In the genomic region with DNA sequence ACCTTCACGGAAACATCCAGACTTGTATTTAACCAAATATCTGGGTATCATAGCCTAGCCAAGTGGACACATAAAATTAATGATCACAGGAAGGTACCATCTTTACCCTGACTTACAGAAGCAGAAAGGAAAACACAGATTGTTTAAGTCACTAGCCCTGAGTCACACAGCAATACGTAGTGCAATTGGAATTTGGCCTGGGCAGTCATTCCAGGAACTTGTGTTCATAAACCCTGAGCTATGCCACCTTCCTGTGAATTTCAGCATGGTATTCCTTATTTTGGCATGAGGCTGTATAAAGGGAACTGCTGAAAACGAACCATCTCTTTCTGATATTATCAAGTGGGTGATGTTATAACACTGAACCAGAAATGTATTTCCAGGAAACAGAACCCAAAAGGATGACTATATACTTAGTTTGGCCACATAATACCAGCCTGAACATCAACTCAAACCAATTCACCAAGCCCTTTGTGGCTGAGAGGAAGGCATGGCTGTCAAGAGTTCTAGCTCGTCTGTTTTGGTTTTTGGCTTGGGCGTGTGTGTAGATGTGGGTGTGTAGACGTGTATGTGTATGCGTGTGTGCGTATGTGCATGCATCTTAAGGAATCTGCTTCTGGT, we compare ENCODE assay signal across 12 cellular contexts.
DNase-seq lines count a peak whose midpoint lies in the region; ATAC-seq and TF ChIP-seq lines count a peak whose summit lies in the region.
"Had no signal": no experiment of that assay in that cellular context is flagged by ENCODE, and none has a peak within 500 bp of the region (broad histone marks: within the 10 kb centered on the region; RNA-seq: fewer than 3 reads in every experiment).

No MANE protein-coding gene starts in this region.

- H3K27me3 ChIP-seq in brain microvascular endothelial cell (replicated peaks) (no peaks in the 10 kb centered on the region), aorta (ENCODE audit: control insufficient read depth in 1 of 2, insufficient read depth in 2 of 2, low read length in 1 of 2) (no peaks in the 10 kb centered on the region), right cardiac atrium (ENCODE audit: control insufficient read depth, insufficient read depth) (no peaks in the 10 kb centered on the region)

- H3K27ac ChIP-seq in brain microvascular endothelial cell (peak overlapping the region; percentile 29), aorta (ENCODE audit: low read depth in 1 of 2, low read length in 2 of 2) (peak overlapping the region in 1 of 2 donors; percentile 72), right cardiac atrium (ENCODE audit: low read length) (no peak overlapping the region)

- peak; percentile 40 for ATAC-seq in activated naive CD8-positive, alpha-beta T cell treated with anti-CD3 and anti-CD28 coated beads, Interleukin-2, amount 50 U/mL, for 24 hours
- ATAC-seq in aorta (ENCODE audit: low FRiP score), result peak; percentile 41
- ATAC-seq in right cardiac atrium, result no peak

- peaks cover 18% of the 10 kb centered on the region for H3K4me1 Mint-ChIP-seq in activated naive CD8-positive, alpha-beta T cell treated with anti-CD3 and anti-CD28 coated beads, Interleukin-2, amount 50 U/mL, for 24 hours
- H3K4me1 Mint-ChIP-seq in activated naive CD8-positive, alpha-beta T cell treated with anti-CD3 and anti-CD28 coated beads for 36 hours, result peaks cover 10% of the 10 kb centered on the region

- H3K27me3 Mint-ChIP-seq in activated naive CD8-positive, alpha-beta T cell treated with anti-CD3 and anti-CD28 coated beads, Interleukin-2, amount 50 U/mL, for 24 hours, result no peaks in the 10 kb centered on the region
- H3K27me3 Mint-ChIP-seq in activated naive CD8-positive, alpha-beta T cell treated with anti-CD3 and anti-CD28 coated beads for 36 hours, result peaks cover 4% of the 10 kb centered on the region

- no peak overlapping the region for H3K4me3 Mint-ChIP-seq in activated naive CD8-positive, alpha-beta T cell treated with anti-CD3 and anti-CD28 coated beads, Interleukin-2, amount 50 U/mL, for 24 hours
- no peak overlapping the region for H3K4me3 Mint-ChIP-seq in activated naive CD8-positive, alpha-beta T cell treated with anti-CD3 and anti-CD28 coated beads for 36 hours
- H3K4me3 Mint-ChIP-seq: T-helper 1 cell treated with Interleukin-12 subunit alpha and Interleukin-12 subunit beta and Interleukin-4 antibody, amounts not matched to agents 30 μg/mL and 1 μg/mL, for 36 hours had no signal

- no peak for DNase-seq in activated naive CD8-positive, alpha-beta T cell treated with anti-CD3 and anti-CD28 coated beads, Interleukin-2, amount 50 U/mL, for 24 hours
- no peak for DNase-seq in activated naive CD8-positive, alpha-beta T cell treated with anti-CD3 and anti-CD28 coated beads for 36 hours
- DNase-seq in brain microvascular endothelial cell (peak; percentile 85), kidney tubule cell (ENCODE audit: low spot score) (peak; percentile 96), aorta (no peak), DMS53 treated with DMSO at 0.1 percent for 48 hours (lab: John Stamatoyannopoulos, UW; ENCODE audit: unreplicated experiment) (no peak), right cardiac atrium (no peak), NCI-H1048 (lab: John Stamatoyannopoulos, UW) (no peak)
- DNase-seq: activated CD8-positive, alpha-beta memory T cell treated with anti-CD3 and anti-CD28 coated beads, Interleukin-2, amount 50 U/mL, for 48 hours; KBM-7; NCI-H446 had no signal

- in situ Hi-C loops in brain microvascular endothelial cell (cut with HindIII; ENCODE audit: low pct_ligation_motif_present, low sequenced_read_pairs), result no loop called here

- H3K4me1 ChIP-seq in aorta (ENCODE audit: control insufficient read depth in 1 of 2, insufficient read depth in 2 of 2, low read length in 2 of 2) (peaks cover 0 to 7% of the 10 kb centered on the region in 2 donors), right cardiac atrium (ENCODE audit: control insufficient read depth, insufficient read depth, low read length) (peaks cover 7% of the 10 kb centered on the region)

- no peaks in the 10 kb centered on the region for H3K36me3 Mint-ChIP-seq in activated naive CD8-positive, alpha-beta T cell treated with anti-CD3 and anti-CD28 coated beads, Interleukin-2, amount 50 U/mL, for 24 hours (ENCODE audit: low read depth)
- H3K36me3 Mint-ChIP-seq in activated naive CD8-positive, alpha-beta T cell treated with anti-CD3 and anti-CD28 coated beads for 36 hours, result no peaks in the 10 kb centered on the region

- 42 to 47% methylated on average over 8 of the region's 8 CpGs for WGBS in aorta, 2 donors
- 89% methylated on average over 8 of the region's 8 CpGs for WGBS in right cardiac atrium

- H3K27ac Mint-ChIP-seq in activated naive CD8-positive, alpha-beta T cell treated with anti-CD3 and anti-CD28 coated beads, Interleukin-2, amount 50 U/mL, for 24 hours, result no peak overlapping the region
- no peak overlapping the region for H3K27ac Mint-ChIP-seq in activated naive CD8-positive, alpha-beta T cell treated with anti-CD3 and anti-CD28 coated beads for 36 hours
- H3K27ac Mint-ChIP-seq: T-helper 1 cell treated with Interleukin-12 subunit alpha and Interleukin-12 subunit beta and Interleukin-4 antibody, amounts not matched to agents 30 μg/mL and 1 μg/mL, for 36 hours had no signal

- H3K4me3 ChIP-seq in brain microvascular endothelial cell (ENCODE audit: low read depth, low read length) (no peak overlapping the region), aorta (ENCODE audit: low read length in 2 of 2) (no peak overlapping the region), right cardiac atrium (ENCODE audit: low read length) (no peak overlapping the region)

- H3K9me3 ChIP-seq in aorta (ENCODE audit: control insufficient read depth, low read length) (no peaks in the 10 kb centered on the region), right cardiac atrium (ENCODE audit: control insufficient read depth, low read length) (no peaks in the 10 kb centered on the region)

- intact Hi-C loops in aorta (cut with DNase I) (loop anchor here in 1 of 2 donors (10.0 kb wide), 1 partner anchor 194 kb away; no protein-coding TSS in a partner anchor), right cardiac atrium (cut with DNase I) (no loop called here)

- peaks cover 1% of the 10 kb centered on the region for H3K9me3 Mint-ChIP-seq in activated naive CD8-positive, alpha-beta T cell treated with anti-CD3 and anti-CD28 coated beads, Interleukin-2, amount 50 U/mL, for 24 hours
- H3K9me3 Mint-ChIP-seq in activated naive CD8-positive, alpha-beta T cell treated with anti-CD3 and anti-CD28 coated beads for 36 hours, result no peaks in the 10 kb centered on the region

- H3K36me3 ChIP-seq in brain microvascular endothelial cell (replicated peaks), result no peaks in the 10 kb centered on the region
- no peaks in the 10 kb centered on the region for H3K36me3 ChIP-seq in aorta (ENCODE audit: control insufficient read depth in 1 of 2, insufficient read depth in 2 of 2, low read length in 1 of 2)

- TF ChIP-seq CTCF in brain microvascular endothelial cell (IDR thresholded peaks at IDR 0.05; ENCODE audit: low read depth, low read length, missing control alignments), result no peak

Comparison
In these comparisons a context has a peak if more than half of its experiments do, and no peak if none do; other contexts are left out.
1. ATAC-seq: peak in activated naive CD8-positive, alpha-beta T cell treated with anti-CD3 and anti-CD28 coated beads, Interleukin-2, amount 50 U/mL, for 24 hours (single experiment) and aorta (single experiment); none in right cardiac atrium (0 of 2).
2. DNase-seq: peak in brain microvascular endothelial cell (single experiment) and kidney tubule cell (single experiment); none in activated naive CD8-positive, alpha-beta T cell treated with anti-CD3 and anti-CD28 coated beads, Interleukin-2, amount 50 U/mL, for 24 hours (single experiment), activated naive CD8-positive, alpha-beta T cell treated with anti-CD3 and anti-CD28 coated beads for 36 hours (single experiment), aorta (0 of 2), DMS53 treated with DMSO at 0.1 percent for 48 hours (single experiment), right cardiac atrium (0 of 3) and NCI-H1048 (single experiment).